Comparison of ENCODE assay signal across 13 cellular contexts in the genomic region with DNA sequence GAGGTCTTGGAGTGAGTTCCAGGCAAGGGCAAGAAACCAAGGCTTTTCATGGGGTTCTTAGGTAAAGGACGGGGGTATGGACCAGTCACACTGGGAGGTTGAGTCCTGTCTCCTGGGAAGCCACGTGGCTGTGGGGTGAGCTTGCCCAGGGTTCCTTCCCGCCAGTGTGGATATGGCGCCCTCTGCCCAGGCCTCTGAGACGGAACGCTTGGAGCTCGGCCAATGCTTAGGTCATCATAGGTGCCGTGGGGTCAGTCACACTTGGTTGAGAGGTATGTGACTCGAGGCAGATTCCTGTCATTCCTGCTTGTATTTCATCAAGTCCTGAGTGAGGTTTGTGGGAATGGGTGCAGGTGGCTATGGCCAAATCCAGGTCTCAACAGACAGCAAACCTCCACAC. TPM values are rescaled to one million over a fixed set of nuclear protein-coding genes. Genes with fewer than 3 reads are reported as not detected.
DNase-seq lines count a peak whose midpoint lies in the region; ATAC-seq, FAIRE-seq and TF ChIP-seq lines count a peak whose summit lies in the region.
"Had no signal": no experiment of that assay in that cellular context is flagged by ENCODE, and none has a peak within 500 bp of the region (broad histone marks: within the 10 kb centered on the region; RNA-seq: fewer than 3 reads in every experiment).

No MANE protein-coding gene starts in this region.

- H3K4me1 ChIP-seq in pancreas: no peaks in the 10 kb centered on the region
- no peaks in the 10 kb centered on the region for H3K4me1 ChIP-seq in aorta (ENCODE audit: control insufficient read depth in 1 of 2, insufficient read depth in 2 of 2, low read length in 2 of 2)

- ATAC-seq in pancreas (peak in 3 of 4 donors; percentile 30 to 55 (median 44)), aorta (ENCODE audit: low FRiP score) (no peak)
- ATAC-seq: T-cell had no signal

- DNase-seq in GM13976 (ENCODE audit: low spot score) (peak; percentile 27), MG63 (peak; percentile 49), epithelial cell of proximal tubule (ENCODE audit: low read depth) (peak; percentile 95), pancreas (peak in 1 of 6 donors; percentile 42), G401 (ENCODE audit: low spot score) (no peak), aorta (no peak), NCI-H2081 treated with DMSO at 0.1 percent for 48 hours (lab: John Stamatoyannopoulos, UW) (no peak), caudate nucleus (lab: John Stamatoyannopoulos, UW) (no peak)
- DNase-seq: activated naive CD8-positive, alpha-beta T cell treated with anti-CD3 and anti-CD28 coated beads, Interleukin-2, amount 10 ng/mL, durations not matched to agents 7 days and 5 days; Karpas-422; NCI-H526 treated with DMSO at 0.1 percent for 48 hours; T-cell had no signal

- H3K27ac ChIP-seq in pancreas (no peak overlapping the region), aorta (ENCODE audit: low read depth in 1 of 2, low read length in 2 of 2) (no peak overlapping the region), caudate nucleus (ENCODE audit: low read depth, low read length) (no peak overlapping the region)

- H3K4me3 ChIP-seq in MG63 (no peak overlapping the region), epithelial cell of proximal tubule (ENCODE audit: low read depth, low read length) (no peak overlapping the region), pancreas (no peak overlapping the region), aorta (ENCODE audit: low read length in 2 of 2) (no peak overlapping the region)
- H3K4me3 ChIP-seq: smooth muscle cell had no signal

- H3K36me3 ChIP-seq in MG63 (peaks cover 48% of the 10 kb centered on the region), pancreas (peaks cover 0 to 17% (median 13%) of the 10 kb centered on the region in 3 donors), aorta (ENCODE audit: control insufficient read depth in 1 of 2, insufficient read depth in 2 of 2, low read length in 1 of 2) (no peaks in the 10 kb centered on the region)

- H3K9me3 ChIP-seq in MG63 (no peaks in the 10 kb centered on the region), pancreas (no peaks in the 10 kb centered on the region), aorta (ENCODE audit: control insufficient read depth, low read length) (no peaks in the 10 kb centered on the region)

- no peak for TF ChIP-seq CTCF in GM13976 (IDR thresholded peaks at IDR 0.05; ENCODE audit: borderline replicate concordance, control extremely low read depth, extremely low read depth, insufficient read depth, missing control alignments)
- TF ChIP-seq CTCF in epithelial cell of proximal tubule (conservative IDR thresholded peaks at IDR 0.05; ENCODE audit: low read depth, low read length): peak; percentile 47
- TF ChIP-seq CTCF in pancreas (IDR thresholded peaks at IDR 0.05): no peak

- H3K27me3 ChIP-seq in MG63: no peaks in the 10 kb centered on the region
- H3K27me3 ChIP-seq in pancreas: no peaks in the 10 kb centered on the region
- no peaks in the 10 kb centered on the region for H3K27me3 ChIP-seq in aorta (ENCODE audit: control insufficient read depth in 1 of 2, insufficient read depth in 2 of 2, low read length in 1 of 2)

- FAIRE-seq in pancreas (lab: Jason Lieb, UNC): no peak

- intact Hi-C loops in pancreas (cut with DNase I): no loop called here
- intact Hi-C loops in aorta (cut with DNase I): no loop called here

- 58 to 65% methylated on average over 9 of the region's 9 CpGs for WGBS in pancreas, 2 donors
- 53 to 62% methylated on average over 9 of the region's 9 CpGs for WGBS in aorta, 2 donors

- in situ Hi-C loops in GM13976 (cut with MboI; ENCODE audit: low sequenced_read_pairs, unreplicated experiment) (no loop called here), G401 (cut with HindIII; ENCODE audit: low sequenced_read_pairs) (no loop called here)

RNA-seq across cellular contexts. Expression of gene TENT4A, which starts 46.2 kb away (rescaled TPM):
- 9.9 and 14.6 TPM in 2 replicates for total RNA-seq in MG63 (2014; rRNA removed; shearing (Covaris generic); ENCODE audit: low replicate concordance)
- total RNA-seq in epithelial cell of proximal tubule: 15.7 and 16.1 TPM in 2 replicates
- total RNA-seq in pancreas: 10 to 100 TPM in 1 of 6 donors, 1 to 10 TPM in 5; 7.0 to 13.5 (median 8.5) TPM
- polyA plus RNA-seq in pancreas: 10 to 100 TPM in 1 of 2 donors, 1 to 10 TPM in 1; 8.3 to 13.6 TPM
- 3.3 and 4.9 TPM in 2 replicates for total RNA-seq in G401 (2014; rRNA removed; shearing (Covaris generic))
- total RNA-seq in aorta: 10 to 100 TPM; 33.4 to 37.0 TPM
- polyA plus RNA-seq in aorta: 10 to 100 TPM in 1 of 2 donors, 1 to 10 TPM in 1; 4.1 to 12.6 TPM

Comparison
In these comparisons a context has a peak if more than half of its experiments do, and no peak if none do; other contexts are left out.
1. DNase-seq: peak in GM13976 (single experiment), MG63 (single experiment) and epithelial cell of proximal tubule (single experiment); none in G401 (single experiment), aorta (0 of 2), NCI-H2081 treated with DMSO at 0.1 percent for 48 hours (single experiment) and caudate nucleus (0 of 61).